In genomic region chr13:109720758-109721184, GRCh38 we compare ENCODE assay signal across 1 cellular context.
TF ChIP-seq lines count a peak whose summit lies in the region.

No MANE protein-coding gene starts in this region.

TF ChIP-seq in HepG2, 621 proteins besides CTCF, POLR2A, EP300 and RAD21 (continued from another document and continues in another):
- TF ChIP-seq, protein P1, sequence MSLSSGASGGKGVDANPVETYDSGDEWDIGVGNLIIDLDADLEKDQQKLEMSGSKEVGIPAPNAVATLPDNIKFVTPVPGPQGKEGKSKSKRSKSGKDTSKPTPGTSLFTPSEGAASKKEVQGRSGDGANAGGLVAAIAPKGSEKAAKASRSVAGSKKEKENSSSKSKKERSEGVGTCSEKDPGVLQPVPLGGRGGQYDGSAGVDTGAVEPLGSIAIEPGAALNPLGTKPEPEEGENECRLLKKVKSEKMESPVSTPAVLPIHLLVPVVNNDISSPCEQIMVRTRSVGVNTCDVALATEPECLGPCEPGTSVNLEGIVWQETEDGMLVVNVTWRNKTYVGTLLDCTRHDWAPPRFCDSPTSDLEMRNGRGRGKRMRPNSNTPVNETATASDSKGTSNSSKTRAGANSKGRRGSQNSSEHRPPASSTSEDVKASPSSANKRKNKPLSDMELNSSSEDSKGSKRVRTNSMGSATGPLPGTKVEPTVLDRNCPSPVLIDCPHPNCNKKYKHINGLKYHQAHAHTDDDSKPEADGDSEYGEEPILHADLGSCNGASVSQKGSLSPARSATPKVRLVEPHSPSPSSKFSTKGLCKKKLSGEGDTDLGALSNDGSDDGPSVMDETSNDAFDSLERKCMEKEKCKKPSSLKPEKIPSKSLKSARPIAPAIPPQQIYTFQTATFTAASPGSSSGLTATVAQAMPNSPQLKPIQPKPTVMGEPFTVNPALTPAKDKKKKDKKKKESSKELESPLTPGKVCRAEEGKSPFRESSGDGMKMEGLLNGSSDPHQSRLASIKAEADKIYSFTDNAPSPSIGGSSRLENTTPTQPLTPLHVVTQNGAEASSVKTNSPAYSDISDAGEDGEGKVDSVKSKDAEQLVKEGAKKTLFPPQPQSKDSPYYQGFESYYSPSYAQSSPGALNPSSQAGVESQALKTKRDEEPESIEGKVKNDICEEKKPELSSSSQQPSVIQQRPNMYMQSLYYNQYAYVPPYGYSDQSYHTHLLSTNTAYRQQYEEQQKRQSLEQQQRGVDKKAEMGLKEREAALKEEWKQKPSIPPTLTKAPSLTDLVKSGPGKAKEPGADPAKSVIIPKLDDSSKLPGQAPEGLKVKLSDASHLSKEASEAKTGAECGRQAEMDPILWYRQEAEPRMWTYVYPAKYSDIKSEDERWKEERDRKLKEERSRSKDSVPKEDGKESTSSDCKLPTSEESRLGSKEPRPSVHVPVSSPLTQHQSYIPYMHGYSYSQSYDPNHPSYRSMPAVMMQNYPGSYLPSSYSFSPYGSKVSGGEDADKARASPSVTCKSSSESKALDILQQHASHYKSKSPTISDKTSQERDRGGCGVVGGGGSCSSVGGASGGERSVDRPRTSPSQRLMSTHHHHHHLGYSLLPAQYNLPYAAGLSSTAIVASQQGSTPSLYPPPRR (CRISPR knock-in tag; IDR thresholded peaks at IDR 0.05; ENCODE audit: borderline replicate concordance) = peak; percentile 64
- TF ChIP-seq RXRA (CRISPR knock-in tag; IDR thresholded peaks at IDR 0.05) (peak; percentile 29; the same call in 1 of the 2 replicates), NR2F6 (IDR thresholded peaks at IDR 0.05) (peak; percentile 81), NR2F6 (CRISPR knock-in tag; IDR thresholded peaks at IDR 0.05) (peak; percentile 53), KMT2B (CRISPR knock-in tag; IDR thresholded peaks at IDR 0.05) (no peak), ZNF143 (CRISPR knock-in tag; IDR thresholded peaks at IDR 0.05) (no peak), PPARG (CRISPR knock-in tag; conservative IDR thresholded peaks at IDR 0.05) (no peak), TCF7 (IDR thresholded peaks at IDR 0.05; ENCODE audit: low read depth) (peak; percentile 83), ZNF570 (CRISPR knock-in tag; IDR thresholded peaks at IDR 0.05; ENCODE audit: borderline replicate concordance) (no peak), MXD4 (CRISPR knock-in tag; IDR thresholded peaks at IDR 0.05) (no peak), ZBTB14 (CRISPR knock-in tag; IDR thresholded peaks at IDR 0.05) (no peak), ZSCAN20 (CRISPR knock-in tag; IDR thresholded peaks at IDR 0.05; ENCODE audit: borderline replicate concordance) (no peak), ZNF660 (CRISPR knock-in tag; IDR thresholded peaks at IDR 0.05; ENCODE audit: borderline replicate concordance, low read depth) (no peak), BHLHE40 (IDR thresholded peaks at IDR 0.05; ENCODE audit: low read length) (no peak), TRIM24 (CRISPR knock-in tag; IDR thresholded peaks at IDR 0.05) (no peak), SNAI1 (CRISPR knock-in tag; IDR thresholded peaks at IDR 0.05; ENCODE audit: borderline replicate concordance) (no peak), ZNF792 (CRISPR knock-in tag; IDR thresholded peaks at IDR 0.05) (no peak), AGO1 (IDR thresholded peaks at IDR 0.05; ENCODE audit: low read depth, low read length, poor library complexity, severe bottlenecking) (no peak), MYC (CRISPR knock-in tag; IDR thresholded peaks at IDR 0.05; ENCODE audit: borderline replicate concordance) (no peak), KLF12 (CRISPR knock-in tag; IDR thresholded peaks at IDR 0.05; ENCODE audit: borderline replicate concordance) (no peak), ZNF230 (CRISPR knock-in tag; IDR thresholded peaks at IDR 0.05) (no peak), ZNF558 (CRISPR knock-in tag; IDR thresholded peaks at IDR 0.05; ENCODE audit: borderline replicate concordance) (no peak), ZBTB21 (CRISPR knock-in tag; IDR thresholded peaks at IDR 0.05) (no peak), HMG20B (CRISPR knock-in tag; conservative IDR thresholded peaks at IDR 0.05) (0 out of 2 replicates have a peak, but pooled peaks have one; percentile 50), ZNF740 (CRISPR knock-in tag; IDR thresholded peaks at IDR 0.05) (no peak), TSC22D2 (CRISPR knock-in tag; IDR thresholded peaks at IDR 0.05; ENCODE audit: borderline replicate concordance) (no peak), CCDC6 (CRISPR knock-in tag; IDR thresholded peaks at IDR 0.05) (no peak), SIN3A (IDR thresholded peaks at IDR 0.05; ENCODE audit: borderline replicate concordance, low read depth, low read length) (no peak), ZNF484 (CRISPR knock-in tag; IDR thresholded peaks at IDR 0.05; ENCODE audit: borderline replicate concordance, low read depth) (no peak), GMEB1 (CRISPR knock-in tag; IDR thresholded peaks at IDR 0.05; ENCODE audit: borderline replicate concordance) (no peak), CAMTA2 (CRISPR knock-in tag; IDR thresholded peaks at IDR 0.05; ENCODE audit: borderline replicate concordance) (no peak), PHF21A (CRISPR knock-in tag; IDR thresholded peaks at IDR 0.05) (peak; percentile 34; the same call in 1 of the 2 replicates), PHF20 (CRISPR knock-in tag; IDR thresholded peaks at IDR 0.05) (no peak), KDM5A (IDR thresholded peaks at IDR 0.05; ENCODE audit: borderline replicate concordance, low read length) (no peak), CBX5 (CRISPR knock-in tag; IDR thresholded peaks at IDR 0.05; ENCODE audit: borderline replicate concordance) (no peak), FOSL2 (CRISPR knock-in tag; IDR thresholded peaks at IDR 0.05) (0 out of 2 replicates have a peak, but pooled peaks have one; percentile 16)
- TF ChIP-seq, protein P2, sequence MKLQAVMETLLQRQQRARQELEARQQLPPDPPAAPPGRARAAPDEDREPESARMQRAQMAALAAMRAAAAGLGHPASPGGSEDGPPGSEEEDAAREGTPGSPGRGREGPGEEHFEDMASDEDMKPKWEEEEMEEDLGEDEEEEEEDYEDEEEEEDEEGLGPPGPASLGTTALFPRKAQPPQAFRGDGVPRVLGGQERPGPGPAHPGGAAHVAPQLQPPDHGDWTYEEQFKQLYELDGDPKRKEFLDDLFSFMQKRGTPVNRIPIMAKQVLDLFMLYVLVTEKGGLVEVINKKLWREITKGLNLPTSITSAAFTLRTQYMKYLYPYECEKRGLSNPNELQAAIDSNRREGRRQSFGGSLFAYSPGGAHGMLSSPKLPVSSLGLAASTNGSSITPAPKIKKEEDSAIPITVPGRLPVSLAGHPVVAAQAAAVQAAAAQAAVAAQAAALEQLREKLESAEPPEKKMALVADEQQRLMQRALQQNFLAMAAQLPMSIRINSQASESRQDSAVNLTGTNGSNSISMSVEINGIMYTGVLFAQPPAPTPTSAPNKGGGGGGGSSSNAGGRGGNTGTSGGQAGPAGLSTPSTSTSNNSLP (IDR thresholded peaks at IDR 0.05; ENCODE audit: low read depth, low read length) = peak; percentile 43; the same call in 1 of the 2 replicates
- TF ChIP-seq, protein P3, sequence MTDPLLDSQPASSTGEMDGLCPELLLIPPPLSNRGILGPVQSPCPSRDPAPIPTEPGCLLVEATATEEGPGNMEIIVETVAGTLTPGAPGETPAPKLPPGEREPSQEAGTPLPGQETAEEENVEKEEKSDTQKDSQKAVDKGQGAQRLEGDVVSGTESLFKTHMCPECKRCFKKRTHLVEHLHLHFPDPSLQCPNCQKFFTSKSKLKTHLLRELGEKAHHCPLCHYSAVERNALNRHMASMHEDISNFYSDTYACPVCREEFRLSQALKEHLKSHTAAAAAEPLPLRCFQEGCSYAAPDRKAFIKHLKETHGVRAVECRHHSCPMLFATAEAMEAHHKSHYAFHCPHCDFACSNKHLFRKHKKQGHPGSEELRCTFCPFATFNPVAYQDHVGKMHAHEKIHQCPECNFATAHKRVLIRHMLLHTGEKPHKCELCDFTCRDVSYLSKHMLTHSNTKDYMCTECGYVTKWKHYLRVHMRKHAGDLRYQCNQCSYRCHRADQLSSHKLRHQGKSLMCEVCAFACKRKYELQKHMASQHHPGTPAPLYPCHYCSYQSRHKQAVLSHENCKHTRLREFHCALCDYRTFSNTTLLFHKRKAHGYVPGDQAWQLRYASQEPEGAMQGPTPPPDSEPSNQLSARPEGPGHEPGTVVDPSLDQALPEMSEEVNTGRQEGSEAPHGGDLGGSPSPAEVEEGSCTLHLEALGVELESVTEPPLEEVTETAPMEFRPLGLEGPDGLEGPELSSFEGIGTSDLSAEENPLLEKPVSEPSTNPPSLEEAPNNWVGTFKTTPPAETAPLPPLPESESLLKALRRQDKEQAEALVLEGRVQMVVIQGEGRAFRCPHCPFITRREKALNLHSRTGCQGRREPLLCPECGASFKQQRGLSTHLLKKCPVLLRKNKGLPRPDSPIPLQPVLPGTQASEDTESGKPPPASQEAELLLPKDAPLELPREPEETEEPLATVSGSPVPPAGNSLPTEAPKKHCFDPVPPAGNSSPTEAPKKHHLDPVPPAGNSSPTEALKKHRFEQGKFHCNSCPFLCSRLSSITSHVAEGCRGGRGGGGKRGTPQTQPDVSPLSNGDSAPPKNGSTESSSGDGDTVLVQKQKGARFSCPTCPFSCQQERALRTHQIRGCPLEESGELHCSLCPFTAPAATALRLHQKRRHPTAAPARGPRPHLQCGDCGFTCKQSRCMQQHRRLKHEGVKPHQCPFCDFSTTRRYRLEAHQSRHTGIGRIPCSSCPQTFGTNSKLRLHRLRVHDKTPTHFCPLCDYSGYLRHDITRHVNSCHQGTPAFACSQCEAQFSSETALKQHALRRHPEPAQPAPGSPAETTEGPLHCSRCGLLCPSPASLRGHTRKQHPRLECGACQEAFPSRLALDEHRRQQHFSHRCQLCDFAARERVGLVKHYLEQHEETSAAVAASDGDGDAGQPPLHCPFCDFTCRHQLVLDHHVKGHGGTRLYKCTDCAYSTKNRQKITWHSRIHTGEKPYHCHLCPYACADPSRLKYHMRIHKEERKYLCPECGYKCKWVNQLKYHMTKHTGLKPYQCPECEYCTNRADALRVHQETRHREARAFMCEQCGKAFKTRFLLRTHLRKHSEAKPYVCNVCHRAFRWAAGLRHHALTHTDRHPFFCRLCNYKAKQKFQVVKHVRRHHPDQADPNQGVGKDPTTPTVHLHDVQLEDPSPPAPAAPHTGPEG (CRISPR knock-in tag; IDR thresholded peaks at IDR 0.05) = no peak
- TF ChIP-seq, protein P4, sequence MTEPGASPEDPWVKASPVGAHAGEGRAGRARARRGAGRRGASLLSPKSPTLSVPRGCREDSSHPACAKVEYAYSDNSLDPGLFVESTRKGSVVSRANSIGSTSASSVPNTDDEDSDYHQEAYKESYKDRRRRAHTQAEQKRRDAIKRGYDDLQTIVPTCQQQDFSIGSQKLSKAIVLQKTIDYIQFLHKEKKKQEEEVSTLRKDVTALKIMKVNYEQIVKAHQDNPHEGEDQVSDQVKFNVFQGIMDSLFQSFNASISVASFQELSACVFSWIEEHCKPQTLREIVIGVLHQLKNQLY (CRISPR knock-in tag; IDR thresholded peaks at IDR 0.05) = no peak
- TF ChIP-seq, protein P5, sequence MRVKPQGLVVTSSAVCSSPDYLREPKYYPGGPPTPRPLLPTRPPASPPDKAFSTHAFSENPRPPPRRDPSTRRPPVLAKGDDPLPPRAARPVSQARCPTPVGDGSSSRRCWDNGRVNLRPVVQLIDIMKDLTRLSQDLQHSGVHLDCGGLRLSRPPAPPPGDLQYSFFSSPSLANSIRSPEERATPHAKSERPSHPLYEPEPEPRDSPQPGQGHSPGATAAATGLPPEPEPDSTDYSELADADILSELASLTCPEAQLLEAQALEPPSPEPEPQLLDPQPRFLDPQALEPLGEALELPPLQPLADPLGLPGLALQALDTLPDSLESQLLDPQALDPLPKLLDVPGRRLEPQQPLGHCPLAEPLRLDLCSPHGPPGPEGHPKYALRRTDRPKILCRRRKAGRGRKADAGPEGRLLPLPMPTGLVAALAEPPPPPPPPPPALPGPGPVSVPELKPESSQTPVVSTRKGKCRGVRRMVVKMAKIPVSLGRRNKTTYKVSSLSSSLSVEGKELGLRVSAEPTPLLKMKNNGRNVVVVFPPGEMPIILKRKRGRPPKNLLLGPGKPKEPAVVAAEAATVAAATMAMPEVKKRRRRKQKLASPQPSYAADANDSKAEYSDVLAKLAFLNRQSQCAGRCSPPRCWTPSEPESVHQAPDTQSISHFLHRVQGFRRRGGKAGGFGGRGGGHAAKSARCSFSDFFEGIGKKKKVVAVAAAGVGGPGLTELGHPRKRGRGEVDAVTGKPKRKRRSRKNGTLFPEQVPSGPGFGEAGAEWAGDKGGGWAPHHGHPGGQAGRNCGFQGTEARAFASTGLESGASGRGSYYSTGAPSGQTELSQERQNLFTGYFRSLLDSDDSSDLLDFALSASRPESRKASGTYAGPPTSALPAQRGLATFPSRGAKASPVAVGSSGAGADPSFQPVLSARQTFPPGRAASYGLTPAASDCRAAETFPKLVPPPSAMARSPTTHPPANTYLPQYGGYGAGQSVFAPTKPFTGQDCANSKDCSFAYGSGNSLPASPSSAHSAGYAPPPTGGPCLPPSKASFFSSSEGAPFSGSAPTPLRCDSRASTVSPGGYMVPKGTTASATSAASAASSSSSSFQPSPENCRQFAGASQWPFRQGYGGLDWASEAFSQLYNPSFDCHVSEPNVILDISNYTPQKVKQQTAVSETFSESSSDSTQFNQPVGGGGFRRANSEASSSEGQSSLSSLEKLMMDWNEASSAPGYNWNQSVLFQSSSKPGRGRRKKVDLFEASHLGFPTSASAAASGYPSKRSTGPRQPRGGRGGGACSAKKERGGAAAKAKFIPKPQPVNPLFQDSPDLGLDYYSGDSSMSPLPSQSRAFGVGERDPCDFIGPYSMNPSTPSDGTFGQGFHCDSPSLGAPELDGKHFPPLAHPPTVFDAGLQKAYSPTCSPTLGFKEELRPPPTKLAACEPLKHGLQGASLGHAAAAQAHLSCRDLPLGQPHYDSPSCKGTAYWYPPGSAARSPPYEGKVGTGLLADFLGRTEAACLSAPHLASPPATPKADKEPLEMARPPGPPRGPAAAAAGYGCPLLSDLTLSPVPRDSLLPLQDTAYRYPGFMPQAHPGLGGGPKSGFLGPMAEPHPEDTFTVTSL (CRISPR knock-in tag; IDR thresholded peaks at IDR 0.05; ENCODE audit: borderline replicate concordance) = peak; percentile 66; the same call in 1 of the 2 replicates
